Comparison of ENCODE assay signal across 23 cellular contexts in the genomic region with DNA sequence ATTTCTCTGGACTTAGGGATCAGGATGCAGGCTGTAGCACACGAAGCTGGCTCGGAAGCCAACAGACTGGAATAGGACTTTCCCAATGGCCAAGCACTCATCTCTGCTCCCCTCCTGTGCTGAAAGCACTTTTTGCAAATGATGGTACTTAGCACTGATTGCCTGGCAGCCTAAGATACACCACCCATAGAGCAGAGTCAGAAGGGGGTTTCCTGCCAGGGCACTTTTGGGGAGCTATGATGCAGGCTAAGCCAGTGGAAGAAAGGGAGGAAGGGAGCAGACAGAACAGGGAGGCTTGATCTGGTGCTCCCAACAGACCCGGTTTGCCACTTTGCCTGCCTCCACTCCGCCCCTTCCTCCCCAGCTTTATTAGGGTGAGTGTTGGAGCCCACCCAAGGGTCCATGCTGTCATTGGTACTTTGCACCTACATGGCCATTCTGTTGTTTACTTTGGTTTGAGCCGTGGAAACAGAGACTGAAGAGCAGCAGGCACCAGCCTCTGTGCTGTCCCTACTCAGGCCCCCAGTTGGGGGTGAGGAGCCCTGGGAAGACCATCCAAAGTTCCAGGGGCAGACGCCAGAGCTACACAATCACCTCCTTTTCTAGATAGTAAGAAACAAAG. TPM values are rescaled to one million over a fixed set of nuclear protein-coding genes. Genes with fewer than 3 reads are reported as not detected.
A peak's percentile ranks its signal among the peaks of the same experiment; 100 is the strongest.
DNase-seq lines count a peak whose midpoint lies in the region; ATAC-seq and TF ChIP-seq lines count a peak whose summit lies in the region.
"Had no signal": no experiment of that assay in that cellular context is flagged by ENCODE, and none has a peak within 500 bp of the region (broad histone marks: within the 10 kb centered on the region; RNA-seq: fewer than 3 reads in every experiment).

No MANE protein-coding gene starts in this region.

- H3K4me1 Mint-ChIP-seq in T-helper 17 cell (no peaks in the 10 kb centered on the region), natural killer cell (no peaks in the 10 kb centered on the region)
- no peaks in the 10 kb centered on the region for H3K4me1 Mint-ChIP-seq in naive thymus-derived CD8-positive, alpha-beta T cell
- H3K4me1 Mint-ChIP-seq: CD4-positive, alpha-beta memory T cell had no signal

- no peaks in the 10 kb centered on the region for H3K36me3 Mint-ChIP-seq in T-helper 17 cell (ENCODE audit: low read depth)
- H3K36me3 Mint-ChIP-seq in naive thymus-derived CD8-positive, alpha-beta T cell, result no peaks in the 10 kb centered on the region
- no peaks in the 10 kb centered on the region for H3K36me3 Mint-ChIP-seq in natural killer cell
- H3K36me3 Mint-ChIP-seq: CD4-positive, alpha-beta memory T cell had no signal

- H3K9me3 Mint-ChIP-seq in naive thymus-derived CD8-positive, alpha-beta T cell, result no peaks in the 10 kb centered on the region
- no peaks in the 10 kb centered on the region for H3K9me3 Mint-ChIP-seq in natural killer cell
- H3K9me3 Mint-ChIP-seq: CD4-positive, alpha-beta memory T cell had no signal

- peak overlapping the region; percentile 4 for H3K27ac Mint-ChIP-seq in T-helper 17 cell
- no peak overlapping the region for H3K27ac Mint-ChIP-seq in naive thymus-derived CD8-positive, alpha-beta T cell
- H3K27ac Mint-ChIP-seq in natural killer cell, result no peak overlapping the region

- no peak for TF ChIP-seq CTCF in natural killer cell (IDR thresholded peaks at IDR 0.05)

- POLR2A ChIA-PET in naive thymus-derived CD8-positive, alpha-beta T cell (lab: Charles Lee), result no interaction called here

- H3K27me3 Mint-ChIP-seq in T-helper 17 cell (peaks cover 5% of the 10 kb centered on the region), natural killer cell (ENCODE audit: low read depth in 2 of 2) (peaks cover 0 to 6% of the 10 kb centered on the region in 2 donors)
- H3K27me3 Mint-ChIP-seq in naive thymus-derived CD8-positive, alpha-beta T cell, result peaks cover 0 to 1% (median 0%) of the 10 kb centered on the region in 5 donors

- DNase-seq in DMS79 treated with DMSO at 0.1 percent for 48 hours (lab: John Stamatoyannopoulos, UW) (peak; percentile 52), NCI-H1092 treated with DMSO at 0.1 percent for 48 hours (lab: John Stamatoyannopoulos, UW) (peak; percentile 30), T-helper 17 cell (no peak), left lobe of liver (ENCODE audit: low spot score) (peak; percentile 40), germinal center (ENCODE audit: low spot score) (no peak), natural killer cell (no peak)
- DNase-seq in naive thymus-derived CD8-positive, alpha-beta T cell, result no peak
- DNase-seq: 8988T; CD4-positive, alpha-beta memory T cell; EL; GF-D8; Kasumi-1; NCI-H1417 treated with DMSO at 0.1 percent for 48 hours; NCI-H187 treated with DMSO at 0.1 percent for 48 hours; NCI-H2107; NCI-H226; NCI-H510A treated with DMSO at 0.1 percent for 48 hours; NCI-H774; OCI-M1; SJCRH30 had no signal

- H3K9me3 ChIP-seq in T-helper 17 cell (ENCODE audit: control insufficient read depth, low read length, poor library complexity, severe bottlenecking), result no peaks in the 10 kb centered on the region
- H3K9me3 ChIP-seq: BLaER1 treated with 17β-estradiol and CSF1 and Interleukin-3, amounts not matched to agents 10 nM and 100 nM; HAP-1; SJCRH30 had no signal

- ATAC-seq in T-helper 17 cell (no peak), left lobe of liver (peak; percentile 73), natural killer cell (no peak), GM21737 (IDR thresholded peaks at IDR 0.05; ENCODE audit: unreplicated experiment) (no peak)
- ATAC-seq in naive thymus-derived CD8-positive, alpha-beta T cell, result no peak

- intact Hi-C loops in natural killer cell (cut with micrococcal nuclease), result no loop called here

- no peak overlapping the region for H3K4me3 Mint-ChIP-seq in T-helper 17 cell
- H3K4me3 Mint-ChIP-seq in naive thymus-derived CD8-positive, alpha-beta T cell, result no peak overlapping the region
- no peak overlapping the region for H3K4me3 Mint-ChIP-seq in natural killer cell
- H3K4me3 Mint-ChIP-seq: CD4-positive, alpha-beta memory T cell had no signal

RNA-seq across cellular contexts. Expression of gene BSN, which starts 15.9 kb away (rescaled TPM):
- total RNA-seq in T-helper 17 cell, result under 1 TPM; 0.12 to 0.29 TPM
- 0.73 TPM for total RNA-seq in left lobe of liver
- under 1 TPM; 0.22 to 0.23 TPM for total RNA-seq in naive thymus-derived CD8-positive, alpha-beta T cell
- under 1 TPM in 1 of 3 donors, not detected in 2; 0.19 TPM for polyA plus RNA-seq in naive thymus-derived CD8-positive, alpha-beta T cell
- under 1 TPM; 0.33 to 0.41 (median 0.35) TPM for total RNA-seq in natural killer cell

Comparison
In these comparisons a context has a peak if more than half of its experiments do, and no peak if none do; other contexts are left out.
1. DNase-seq: peak in DMS79 treated with DMSO at 0.1 percent for 48 hours (single experiment), NCI-H1092 treated with DMSO at 0.1 percent for 48 hours (single experiment) and left lobe of liver (single experiment); none in T-helper 17 cell (0 of 3), naive thymus-derived CD8-positive, alpha-beta T cell (0 of 10), germinal center (single experiment) and natural killer cell (single experiment).